In genomic region chr15:89400121-89400996, GRCh38 we compare ENCODE assay signal across 8 cellular contexts.
DNase-seq lines count a peak whose midpoint lies in the region; ATAC-seq and TF ChIP-seq lines count a peak whose summit lies in the region.

No MANE protein-coding gene starts in this region.

- DNase-seq in GM12865 (ENCODE audit: low read depth) = no peak
- DNase-seq in GM23248 = no peak
- no peak for DNase-seq in Panc1 (ENCODE audit: low read depth, low spot score)
- DNase-seq in NCI-H2107 treated with DMSO at 0.1 percent for 48 hours (lab: John Stamatoyannopoulos, UW; ENCODE audit: unreplicated experiment) = no peak
- DNase-seq in HuH-7.5 (ENCODE audit: low spot score) = no peak
- DNase-seq in left lung = no peak
- DNase-seq in Kasumi-1 (lab: John Stamatoyannopoulos, UW) = no peak

- H3K27ac ChIP-seq in GM23248 = no peak overlapping the region
- no peak overlapping the region for H3K27ac ChIP-seq in Panc1 (ENCODE audit: low read length)
- H3K27ac ChIP-seq in left lung = no peak overlapping the region

- H3F3A ChIP-seq in GM23248 (ENCODE audit: insufficient read depth) = no peaks in the 10 kb centered on the region

- no peak overlapping the region for H3K4me2 ChIP-seq in GM23248 (ENCODE audit: unreplicated experiment)

- no peaks in the 10 kb centered on the region for H3K36me3 ChIP-seq in GM23248 (ENCODE audit: low read depth)
- H3K36me3 ChIP-seq in Panc1 (ENCODE audit: control insufficient read depth, insufficient read depth, low read length) = no peaks in the 10 kb centered on the region
- no peaks in the 10 kb centered on the region for H3K36me3 ChIP-seq in iPS-15b (ENCODE audit: control insufficient read depth, insufficient read depth, low read length)
- no peaks in the 10 kb centered on the region for H3K36me3 ChIP-seq in left lung

- in situ Hi-C loops in GM23248 (cut with MboI) = no loop called here
- in situ Hi-C loops in Panc1 (cut with HindIII; ENCODE audit: low pct_unique_long_range_greater_than_20kb, low sequenced_read_pairs) = no loop called here

- H3K9me2 ChIP-seq in GM23248 (ENCODE audit: insufficient read depth) = no peaks in the 10 kb centered on the region

- no TSS peak for BruUV-seq in Panc1 (replicated peaks; lab: Mats Ljungman, UMichigan)

- H3K9me3 ChIP-seq in GM23248 (ENCODE audit: low read depth) (no peaks in the 10 kb centered on the region), Panc1 (ENCODE audit: control insufficient read depth, insufficient read depth, low read depth, low read length) (no peaks in the 10 kb centered on the region), iPS-15b (ENCODE audit: control insufficient read depth, insufficient read depth, low read length) (no peaks in the 10 kb centered on the region), left lung (no peaks in the 10 kb centered on the region)

- CTCF ChIA-PET in Panc1 (lab: Charles Lee) = interaction anchor here (1.6 kb wide), 1 partner anchor 42 kb away, joined by 10 read pairs; no protein-coding TSS in a partner anchor

- intact Hi-C loops in Panc1 (cut with micrococcal nuclease; ENCODE audit: unreplicated experiment) = no loop called here
- intact Hi-C loops in left lung (cut with DNase I) = no loop called here

- H3K9ac ChIP-seq in GM23248 (no peak overlapping the region), iPS-15b (ENCODE audit: low read depth, low read length) (no peak overlapping the region)

- H2AFZ ChIP-seq in GM23248 = peak overlapping the region; percentile 76; the same call in 1 of the 2 replicates

- H4K20me1 ChIP-seq in GM23248 (ENCODE audit: insufficient read depth) = no peaks in the 10 kb centered on the region

- WGBS in GM23248 (ENCODE audit: low coverage in 1 of 2, low lambda C conversion rate in 2 of 2, missing lambda C conversion rate in 2 of 2), 2 experiments = 12 to 15% methylated on average over 32 to 42 of the region's 58 CpGs

- POLR2A ChIA-PET in Panc1 (lab: Charles Lee) = interaction anchor here (0.6 kb wide), 1 partner anchor 38 kb away, joined by 4 read pairs; no protein-coding TSS in a partner anchor

- ATAC-seq in Panc1 = peak; percentile 14
- no peak for ATAC-seq in left lung

- no peaks in the 10 kb centered on the region for H3K79me2 ChIP-seq in GM23248 (ENCODE audit: insufficient read depth)

- H3K4me3 ChIP-seq in GM12865 (ENCODE audit: low read depth, low read length) (peak overlapping the region; percentile 63), GM23248 (peak overlapping the region; percentile 48), Panc1 (ENCODE audit: low read depth in 2 of 2, low read length in 2 of 2) (peak overlapping the region in 1 of 2 experiments; percentile 50; a peak in 3 of 4 replicates), iPS-15b (ENCODE audit: low read depth, low read length) (peak overlapping the region; percentile 27), left lung (peak overlapping the region in 1 of 2 donors; percentile 33)

- H3K27me3 ChIP-seq in GM23248 (replicated peaks; ENCODE audit: insufficient read depth) (peaks cover 78% of the 10 kb centered on the region), Panc1 (ENCODE audit: control insufficient read depth, insufficient read depth, low read length) (no peaks in the 10 kb centered on the region), iPS-15b (ENCODE audit: control insufficient read depth, insufficient read depth, low read length) (peaks cover 94% of the 10 kb centered on the region), left lung (peaks cover 72 to 99% of the 10 kb centered on the region in 2 donors)

- TF ChIP-seq CTCF in GM12865 (IDR thresholded peaks at IDR 0.05; ENCODE audit: insufficient read depth, low read depth, low read length, missing control alignments) (no peak), Panc1 (IDR thresholded peaks at IDR 0.05) (no peak), left lung (IDR thresholded peaks at IDR 0.05) (no peak)

- H3K4me1 ChIP-seq in GM23248 (ENCODE audit: insufficient read depth) (no peaks in the 10 kb centered on the region; the same call in 1 of the 2 replicates), Panc1 (ENCODE audit: control insufficient read depth, insufficient read depth, low read length) (peaks cover 3% of the 10 kb centered on the region; the same call in 1 of the 2 replicates), iPS-15b (ENCODE audit: control insufficient read depth, insufficient read depth, low read length) (peaks cover 10% of the 10 kb centered on the region), left lung (peaks cover 8 to 36% of the 10 kb centered on the region in 2 donors)
